Comparison of ENCODE assay signal across 8 cellular contexts in the genomic region with DNA sequence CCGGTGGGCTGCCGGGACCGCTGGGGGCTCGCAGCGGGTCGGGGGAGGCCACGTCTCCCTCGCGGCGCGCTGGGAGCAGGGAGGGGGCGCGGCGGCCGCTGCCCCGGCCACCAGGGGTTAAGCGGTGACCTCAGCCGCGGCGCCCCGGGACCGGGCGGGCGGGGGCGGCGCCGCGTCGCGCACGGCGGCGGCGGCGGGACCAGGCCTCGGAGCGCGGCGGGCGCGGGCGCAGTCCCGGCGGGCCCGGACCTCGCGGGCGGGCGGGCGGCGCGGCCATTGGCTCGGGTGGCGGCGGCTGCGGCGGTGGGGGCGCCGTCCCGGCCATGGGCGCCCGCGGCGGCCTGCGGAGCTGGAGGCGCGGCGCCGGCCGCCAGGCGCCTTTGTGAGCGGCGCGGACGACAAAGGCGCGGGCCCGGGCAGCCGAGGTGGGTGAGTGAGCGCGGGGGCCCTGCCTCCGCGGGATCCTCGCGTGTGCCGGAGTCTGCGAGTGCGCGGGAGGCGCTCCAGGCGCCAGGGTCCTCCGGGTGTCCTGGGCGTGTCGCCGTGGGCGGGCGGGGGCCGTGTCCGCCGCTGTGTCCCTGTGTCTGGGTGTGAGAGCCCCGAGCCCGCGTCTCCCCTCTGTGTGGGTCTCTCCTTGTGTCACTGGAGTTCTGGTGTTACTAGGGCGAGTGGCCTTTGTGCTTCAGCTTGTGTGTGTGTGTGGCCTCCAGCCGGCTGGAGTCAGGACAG. TPM values are rescaled to one million over a fixed set of nuclear protein-coding genes. Genes with fewer than 3 reads are reported as not detected.
DNase-seq lines count a peak whose midpoint lies in the region; ATAC-seq and TF ChIP-seq lines count a peak whose summit lies in the region.

A gene with protein sequence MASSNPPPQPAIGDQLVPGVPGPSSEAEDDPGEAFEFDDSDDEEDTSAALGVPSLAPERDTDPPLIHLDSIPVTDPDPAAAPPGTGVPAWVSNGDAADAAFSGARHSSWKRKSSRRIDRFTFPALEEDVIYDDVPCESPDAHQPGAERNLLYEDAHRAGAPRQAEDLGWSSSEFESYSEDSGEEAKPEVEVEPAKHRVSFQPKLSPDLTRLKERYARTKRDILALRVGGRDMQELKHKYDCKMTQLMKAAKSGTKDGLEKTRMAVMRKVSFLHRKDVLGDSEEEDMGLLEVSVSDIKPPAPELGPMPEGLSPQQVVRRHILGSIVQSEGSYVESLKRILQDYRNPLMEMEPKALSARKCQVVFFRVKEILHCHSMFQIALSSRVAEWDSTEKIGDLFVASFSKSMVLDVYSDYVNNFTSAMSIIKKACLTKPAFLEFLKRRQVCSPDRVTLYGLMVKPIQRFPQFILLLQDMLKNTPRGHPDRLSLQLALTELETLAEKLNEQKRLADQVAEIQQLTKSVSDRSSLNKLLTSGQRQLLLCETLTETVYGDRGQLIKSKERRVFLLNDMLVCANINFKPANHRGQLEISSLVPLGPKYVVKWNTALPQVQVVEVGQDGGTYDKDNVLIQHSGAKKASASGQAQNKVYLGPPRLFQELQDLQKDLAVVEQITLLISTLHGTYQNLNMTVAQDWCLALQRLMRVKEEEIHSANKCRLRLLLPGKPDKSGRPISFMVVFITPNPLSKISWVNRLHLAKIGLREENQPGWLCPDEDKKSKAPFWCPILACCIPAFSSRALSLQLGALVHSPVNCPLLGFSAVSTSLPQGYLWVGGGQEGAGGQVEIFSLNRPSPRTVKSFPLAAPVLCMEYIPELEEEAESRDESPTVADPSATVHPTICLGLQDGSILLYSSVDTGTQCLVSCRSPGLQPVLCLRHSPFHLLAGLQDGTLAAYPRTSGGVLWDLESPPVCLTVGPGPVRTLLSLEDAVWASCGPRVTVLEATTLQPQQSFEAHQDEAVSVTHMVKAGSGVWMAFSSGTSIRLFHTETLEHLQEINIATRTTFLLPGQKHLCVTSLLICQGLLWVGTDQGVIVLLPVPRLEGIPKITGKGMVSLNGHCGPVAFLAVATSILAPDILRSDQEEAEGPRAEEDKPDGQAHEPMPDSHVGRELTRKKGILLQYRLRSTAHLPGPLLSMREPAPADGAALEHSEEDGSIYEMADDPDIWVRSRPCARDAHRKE (N-terminal part only) (plus strand): TSS at position 173 of the 729 bp plus-strand sequence. CDS start 40,898 bp downstream, outside the sequence.

- in situ Hi-C loops in KBM-7 (cut with MboI; ENCODE audit: low pct_unique_long_range_greater_than_20kb, low sequenced_read_pairs): no loop called here

- ATAC-seq in GM18511 (IDR thresholded peaks at IDR 0.05; ENCODE audit: unreplicated experiment) (no peak), GM18868 (IDR thresholded peaks at IDR 0.05; ENCODE audit: unreplicated experiment) (no peak)

- no peaks in the 10 kb centered on the region for H3K27me3 ChIP-seq in HUES48 (ENCODE audit: control insufficient read depth, insufficient read depth, low read length)
- no peaks in the 10 kb centered on the region for H3K27me3 ChIP-seq in testis

- 0 to 2% methylated on average over 2 to 25 of the region's 105 CpGs for WGBS in lower leg skin, 2 donors
- WGBS in testis, 2 donors: 0 to 1% methylated on average over 9 to 47 of the region's 105 CpGs

- DNase-seq in AG20443 (ENCODE audit: low spot score): peak; percentile 87
- peak in 1 of 2 donors; percentile 87 for DNase-seq in lower leg skin (ENCODE audit: low spot score in 2 of 2)
- peak; percentile 32 for DNase-seq in testis
- no peak for DNase-seq in KBM-7

- H3K36me3 ChIP-seq in HUES48 (ENCODE audit: control insufficient read depth, insufficient read depth, low read length) (no peaks in the 10 kb centered on the region), testis (ENCODE audit: low read depth, missing control alignments) (no peaks in the 10 kb centered on the region)

- TF ChIP-seq CTCF in lower leg skin (IDR thresholded peaks at IDR 0.05): no peak
- TF ChIP-seq CTCF in testis (IDR thresholded peaks at IDR 0.05): no peak

- H3K4me3 ChIP-seq in HUES48 (ENCODE audit: low read depth, low read length): peak within 1 kb of the TSS; percentile 89
- H3K4me3 ChIP-seq in lower leg skin (ENCODE audit: low read depth, poor library complexity, severe bottlenecking): peak within 1 kb of the TSS; percentile 62
- H3K4me3 ChIP-seq in testis: peak within 1 kb of the TSS; percentile 67 to 74

- H3K9me3 ChIP-seq in HUES48 (ENCODE audit: control insufficient read depth, insufficient read depth, low read length): no peaks in the 10 kb centered on the region
- no peaks in the 10 kb centered on the region for H3K9me3 ChIP-seq in testis

- H3K27ac ChIP-seq in HUES48 (ENCODE audit: low read depth, low read length) (peak within 1 kb of the TSS; percentile 73), cingulate gyrus (ENCODE audit: low read depth, low read length) (peak within 1 kb of the TSS; percentile 72), testis (peak within 1 kb of the TSS; percentile 75 to 87)

- H3K4me1 ChIP-seq in HUES48 (ENCODE audit: control insufficient read depth, insufficient read depth, low read length) (peaks cover 27% of the 10 kb centered on the region), testis (peaks cover 22% of the 10 kb centered on the region)

- H3K9ac ChIP-seq in HUES48 (ENCODE audit: low read depth, low read length): peak within 1 kb of the TSS; percentile 89

- no peak for TF ChIP-seq POLR2A in lower leg skin (IDR thresholded peaks at IDR 0.05)
- TF ChIP-seq POLR2A in testis (IDR thresholded peaks at IDR 0.05): no peak

- intact Hi-C loops in lower leg skin (cut with DNase I; ENCODE audit: low total_unique reads) (no loop called here), testis (cut with DNase I; ENCODE audit: low total_unique reads) (no loop called here)

RNA-seq across cellular contexts. Expression of the gene that starts here (rescaled TPM):
- total RNA-seq in lower leg skin (100 to 1,000 TPM in 3 of 4 donors, 10 to 100 TPM in 1; 95.1 to 125 (median 114) TPM), testis (10 to 100 TPM; 18.4 to 20.3 TPM)
- polyA plus RNA-seq in testis (ENCODE audit: insufficient read depth, low read depth, low replicate concordance): 13.5 TPM

Comparison
In these comparisons a context has a peak if more than half of its experiments do, and no peak if none do; other contexts are left out.
1. RNA of the gene that starts here (total RNA-seq): 95.1 to 125 TPM in lower leg skin; 18.4 to 20.3 TPM in testis; every median in the first group is over 4 times any median in the second.
2. Peak in every context shown above with its lines, with median percentiles within 50 percentile points of each other: H3K27ac ChIP-seq and H3K4me3 ChIP-seq.